In the genomic region with DNA sequence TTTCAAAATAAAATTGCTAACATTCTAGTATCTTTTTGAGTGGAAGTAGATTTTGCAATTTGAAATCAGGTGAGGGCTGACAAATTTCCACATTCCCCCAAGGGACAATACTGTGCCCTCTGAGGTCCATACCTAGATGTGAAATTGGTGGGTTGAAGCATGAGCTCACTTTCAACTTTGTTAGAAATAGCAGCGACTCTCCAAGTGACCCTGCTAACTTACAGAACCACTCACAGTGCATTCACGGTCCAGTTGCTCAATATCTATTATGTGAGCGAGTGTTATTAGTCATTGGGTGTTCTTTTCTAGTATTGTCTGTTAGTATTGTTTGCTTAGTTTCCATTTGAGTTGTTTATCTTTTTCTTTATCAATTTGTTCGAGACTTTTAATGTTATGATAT, we compare ENCODE assay signal across 13 cellular contexts. TPM values are rescaled to one million over a fixed set of nuclear protein-coding genes. Genes with fewer than 3 reads are reported as not detected.
A peak's percentile ranks its signal among the peaks of the same experiment; 100 is the strongest.
DNase-seq lines count a peak whose midpoint lies in the region; ATAC-seq and TF ChIP-seq lines count a peak whose summit lies in the region.
"Had no signal": no experiment of that assay in that cellular context is flagged by ENCODE, and none has a peak within 500 bp of the region (broad histone marks: within the 10 kb centered on the region; RNA-seq: fewer than 3 reads in every experiment).

No MANE protein-coding gene starts in this region.

- H3K4me3 ChIP-seq in fibroblast of villous mesenchyme (ENCODE audit: low read depth, low read length) = no peak overlapping the region
- no peak overlapping the region for H3K4me3 ChIP-seq in SJCRH30
- H3K4me3 ChIP-seq: thoracic aorta had no signal

- DNase-seq in fibroblast of villous mesenchyme (ENCODE audit: low read depth) (peak; percentile 6), OCI-M1 (lab: John Stamatoyannopoulos, UW) (no peak), SJCRH30 (no peak), NCI-H2227 treated with DMSO at 0.1 percent for 48 hours (lab: John Stamatoyannopoulos, UW) (no peak)
- no peak for DNase-seq in stimulated activated CD4-positive, alpha-beta T cell treated with anti-CD3 and anti-CD28 coated beads, Interleukin-12 subunit alpha, Interleukin-12 subunit beta, amount 100 ng/mL, for 4 hours
- DNase-seq: NCI-H526 treated with DMSO at 0.1 percent for 48 hours, small intestine had no signal

- no peak overlapping the region for H3K27ac ChIP-seq in SJCRH30
- H3K27ac ChIP-seq: thoracic aorta had no signal

- peaks cover 6% of the 10 kb centered on the region for H3K4me1 ChIP-seq in SJCRH30

- TF ChIP-seq CTCF in fibroblast of villous mesenchyme (IDR thresholded peaks at IDR 0.05; ENCODE audit: insufficient read depth, low read depth, low read length) = no peak

- no peaks in the 10 kb centered on the region for H3K9me3 ChIP-seq in SJCRH30 (replicated peaks)

- H3K36me3 ChIP-seq in SJCRH30 = no peaks in the 10 kb centered on the region
- H3K36me3 ChIP-seq: thoracic aorta had no signal

- H3K27me3 ChIP-seq in SJCRH30 = no peaks in the 10 kb centered on the region

- ATAC-seq in GM18861 (IDR thresholded peaks at IDR 0.05; ENCODE audit: unreplicated experiment) (peak; percentile 91), GM21737 (IDR thresholded peaks at IDR 0.05; ENCODE audit: unreplicated experiment) (peak; percentile 87), HG03354 (IDR thresholded peaks at IDR 0.05; ENCODE audit: poor library complexity, severe bottlenecking, unreplicated experiment) (peak; percentile 87)
- ATAC-seq: esophagus mucosa had no signal

RNA-seq across cellular contexts. Expression of a gene that starts 53.6 kb away (rescaled TPM):
- not detected in 2 replicates for total RNA-seq in fibroblast of villous mesenchyme
- total RNA-seq in SJCRH30 (2014; rRNA removed; shearing (Covaris generic)) = not detected in 2 replicates
- total RNA-seq: esophagus mucosa, mesenteric fat pad, thoracic aorta had no signal
